In the genomic region with DNA sequence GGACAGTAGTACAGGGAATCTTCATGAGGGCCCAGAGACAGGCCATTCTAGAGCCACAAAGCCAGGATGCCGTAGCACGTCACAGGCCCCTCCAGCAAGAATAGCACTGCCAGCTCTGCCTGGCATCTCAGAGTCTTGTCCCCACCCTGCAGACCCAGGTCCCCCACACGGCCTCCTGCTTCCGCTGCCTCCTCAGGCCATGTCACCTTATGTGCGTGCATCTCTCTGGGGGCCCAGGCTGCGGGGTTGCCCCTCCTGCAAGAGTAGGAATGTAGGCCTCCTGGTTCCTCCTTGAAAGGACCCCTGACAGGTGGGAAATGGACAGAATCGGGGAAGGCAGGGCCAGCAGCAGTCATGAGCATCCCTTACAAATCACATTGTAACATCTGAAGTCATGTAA, we compare ENCODE assay signal across 15 cellular contexts. TPM values are rescaled to one million over a fixed set of nuclear protein-coding genes. Genes with fewer than 3 reads are reported as not detected.
DNase-seq lines count a peak whose midpoint lies in the region; ATAC-seq and TF ChIP-seq lines count a peak whose summit lies in the region.
"Had no signal": no experiment of that assay in that cellular context is flagged by ENCODE, and none has a peak within 500 bp of the region (broad histone marks: within the 10 kb centered on the region; RNA-seq: fewer than 3 reads in every experiment).

No MANE protein-coding gene starts in this region.

- H3K4me3 ChIP-seq in adrenal gland = no peak overlapping the region
- no peak overlapping the region for H3K4me3 ChIP-seq in gastroesophageal sphincter
- H3K4me3 ChIP-seq in ovary = no peak overlapping the region
- no peak overlapping the region for H3K4me3 ChIP-seq in tibial nerve
- no peak overlapping the region for H3K4me3 ChIP-seq in thyroid gland (replicated peaks in 1 of 3)
- H3K4me3 ChIP-seq: PC-9 had no signal

- 90 to 99% (median 94%) methylated on average over 3 to 7 of the region's 7 CpGs for WGBS in adrenal gland, 4 donors
- 71 to 83% methylated on average over 1 to 4 of the region's 7 CpGs for WGBS in gastroesophageal sphincter (ENCODE audit: low coverage in 1 of 2), 2 donors
- WGBS in ovary, 3 donors = 89 to 96% (median 96%) methylated on average over 7 of the region's 7 CpGs
- WGBS in tibial nerve, 2 donors = 84 to 93% methylated on average over 7 of the region's 7 CpGs
- 95 to 98% methylated on average over 7 of the region's 7 CpGs for WGBS in thyroid gland, 2 donors

- H3K4me1 ChIP-seq in adrenal gland (replicated peaks in 1 of 2) (peaks cover 3 to 8% of the 10 kb centered on the region in 2 donors), gastroesophageal sphincter (peaks cover 0 to 40% (median 10%) of the 10 kb centered on the region in 3 donors), ovary (ENCODE audit: insufficient read depth) (peaks cover 14% of the 10 kb centered on the region), tibial nerve (peaks cover 6 to 70% (median 37%) of the 10 kb centered on the region in 4 donors), thyroid gland (no peaks in the 10 kb centered on the region)

- DNase-seq in adrenal gland = no peak
- DNase-seq in ovary = peak in 2 of 5 donors; percentile 18 to 41
- DNase-seq in tibial nerve (ENCODE audit: low spot score in 2 of 2) = no peak
- DNase-seq in RKO (ENCODE audit: low spot score) = no peak
- DNase-seq in thyroid gland = no peak
- no peak for DNase-seq in stimulated activated CD4-positive, alpha-beta T cell treated with anti-CD3 and anti-CD28 coated beads, Interleukin-12 subunit alpha, Interleukin-12 subunit beta, amount 100 ng/mL, for 4 hours
- DNase-seq: activated B cell treated with CpG ODN at 0.5 μM for 24 hours, GF-D8, hippocampal formation, kidney glomerular epithelial cell, NCI-H2081, NCI-H69, PC-9 had no signal

- TF ChIP-seq EP300 in gastroesophageal sphincter (IDR thresholded peaks at IDR 0.05) (no peak), ovary (IDR thresholded peaks at IDR 0.05) (no peak), tibial nerve (IDR thresholded peaks at IDR 0.05) (no peak)

- H3K9me3 ChIP-seq in adrenal gland (replicated peaks in 1 of 3) = no peaks in the 10 kb centered on the region
- H3K9me3 ChIP-seq in gastroesophageal sphincter = no peaks in the 10 kb centered on the region
- no peaks in the 10 kb centered on the region for H3K9me3 ChIP-seq in ovary
- no peaks in the 10 kb centered on the region for H3K9me3 ChIP-seq in tibial nerve
- H3K9me3 ChIP-seq in thyroid gland = no peaks in the 10 kb centered on the region

- H3K27ac ChIP-seq in adrenal gland (peak overlapping the region in 3 of 5 donors; percentile 3 to 87 (median 63)), gastroesophageal sphincter (peak overlapping the region; percentile 85 to 89 (median 87)), ovary (peak overlapping the region; percentile 40 to 61), tibial nerve (peak overlapping the region; percentile 78 to 95 (median 83)), thyroid gland (no peak overlapping the region)
- H3K27ac ChIP-seq: PC-9 had no signal

- TF ChIP-seq POLR2A in adrenal gland (IDR thresholded peaks at IDR 0.05) (no peak), gastroesophageal sphincter (IDR thresholded peaks at IDR 0.05) (no peak), ovary (IDR thresholded peaks at IDR 0.05) (no peak), tibial nerve (IDR thresholded peaks at IDR 0.05) (no peak), thyroid gland (IDR thresholded peaks at IDR 0.05) (no peak)

- ATAC-seq in gastroesophageal sphincter = no peak
- ATAC-seq: activated T-helper 17 cell treated with anti-CD3 and anti-CD28 coated beads, Interleukin-2, amount 50 U/mL, for 72 hours had no signal

- H3K36me3 ChIP-seq in adrenal gland (replicated peaks in 1 of 2) (peaks cover 0 to 48% of the 10 kb centered on the region in 2 donors), gastroesophageal sphincter (peaks cover 0 to 87% of the 10 kb centered on the region in 2 donors), ovary (no peaks in the 10 kb centered on the region), tibial nerve (peaks cover 0 to 59% (median 0%) of the 10 kb centered on the region in 3 donors), thyroid gland (peaks cover 51% of the 10 kb centered on the region in 2 donors)

- H3K27me3 ChIP-seq in adrenal gland = no peaks in the 10 kb centered on the region
- H3K27me3 ChIP-seq in gastroesophageal sphincter = no peaks in the 10 kb centered on the region
- no peaks in the 10 kb centered on the region for H3K27me3 ChIP-seq in ovary
- H3K27me3 ChIP-seq in tibial nerve = no peaks in the 10 kb centered on the region
- H3K27me3 ChIP-seq in thyroid gland = no peaks in the 10 kb centered on the region

- TF ChIP-seq CTCF in adrenal gland (IDR thresholded peaks at IDR 0.05) = no peak
- TF ChIP-seq CTCF in gastroesophageal sphincter (IDR thresholded peaks at IDR 0.05) = no peak
- TF ChIP-seq CTCF in ovary (IDR thresholded peaks at IDR 0.05) = no peak
- TF ChIP-seq CTCF in tibial nerve (IDR thresholded peaks at IDR 0.05) = no peak
- TF ChIP-seq CTCF in thyroid gland (IDR thresholded peaks at IDR 0.05) = no peak

- intact Hi-C loops in adrenal gland (cut with DNase I) (no loop called here), ovary (cut with DNase I) (no loop called here), thyroid gland (cut with DNase I) (loop anchor here (10.0 kb wide), 1 partner anchor 285 kb away; no protein-coding TSS in a partner anchor)

RNA-seq across cellular contexts. Expression of a gene that starts 49.8 kb away (rescaled TPM):
- 100 to 1,000 TPM in 4 of 8 donors, 10 to 100 TPM in 4; 79.6 to 147 (median 103) TPM for total RNA-seq in adrenal gland
- 100 to 1,000 TPM in 1 of 3 donors, 10 to 100 TPM in 2; 50.0 to 160 (median 64.3) TPM for polyA plus RNA-seq in adrenal gland
- 100 to 1,000 TPM in 1 of 4 donors, 10 to 100 TPM in 3; 61.9 to 106 (median 82.9) TPM for total RNA-seq in gastroesophageal sphincter
- total RNA-seq in ovary = 10 to 100 TPM; 35.9 to 59.3 (median 46.3) TPM
- 10 to 100 TPM; 67.4 to 77.2 TPM for polyA plus RNA-seq in ovary
- total RNA-seq in tibial nerve = 100 to 1,000 TPM in 3 of 4 donors, 10 to 100 TPM in 1; 51.9 to 112 (median 106) TPM
- total RNA-seq in thyroid gland = 10 to 100 TPM; 35.9 to 65.1 (median 59.2) TPM

Comparison
In these comparisons a context has a peak if more than half of its experiments do, and no peak if none do; other contexts are left out.
1. H3K27ac ChIP-seq: peak in adrenal gland (3 of 5), gastroesophageal sphincter (4 of 4), ovary (2 of 2) and tibial nerve (4 of 4); none in thyroid gland (0 of 3).